Comparison of ENCODE assay signal across 12 cellular contexts in the genomic region with DNA sequence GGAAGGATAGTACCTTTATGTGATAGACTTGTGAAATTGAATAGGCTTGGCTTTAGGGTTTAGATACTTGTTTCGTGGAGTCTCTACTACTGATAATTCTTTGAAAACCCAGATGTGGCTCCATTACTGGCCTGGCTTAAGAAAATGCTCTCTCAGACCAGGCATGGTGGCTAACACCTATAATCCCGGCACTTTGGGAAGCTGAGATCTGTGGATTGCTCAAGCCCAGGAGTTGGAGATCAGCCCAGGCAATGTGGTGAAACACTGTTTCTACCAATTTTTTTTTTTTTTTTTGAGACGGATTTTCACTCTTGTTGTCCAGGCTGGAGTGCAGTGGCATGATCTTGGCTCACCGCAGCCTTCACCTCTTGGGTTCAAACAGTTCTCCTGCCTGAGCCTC. TPM values are rescaled to one million over a fixed set of nuclear protein-coding genes. Genes with fewer than 3 reads are reported as not detected.
DNase-seq lines count a peak whose midpoint lies in the region; ATAC-seq lines count a peak whose summit lies in the region.
"Had no signal": no experiment of that assay in that cellular context is flagged by ENCODE, and none has a peak within 500 bp of the region (broad histone marks: within the 10 kb centered on the region; RNA-seq: fewer than 3 reads in every experiment).

No MANE protein-coding gene starts in this region.

- peak overlapping the region; percentile 12 for H3K27ac ChIP-seq in temporal lobe (ENCODE audit: low read depth, low read length)

- ATAC-seq in left cardiac atrium, result peak; percentile 54 to 55
- no peak for ATAC-seq in HG02884 (IDR thresholded peaks at IDR 0.05; ENCODE audit: unreplicated experiment)
- ATAC-seq in HG02588 (IDR thresholded peaks at IDR 0.05; ENCODE audit: unreplicated experiment), result no peak

- peak; percentile 34 for DNase-seq in HCEC 1CT
- peak; percentile 94 for DNase-seq in amniotic epithelial cell (ENCODE audit: low read depth)
- DNase-seq in left cardiac atrium, result peak; percentile 61
- DNase-seq in NK-92 (lab: John Stamatoyannopoulos, UW; ENCODE audit: unreplicated experiment), result no peak
- DNase-seq: activated CD8-positive, alpha-beta memory T cell treated with anti-CD3 and anti-CD28 coated beads, Interleukin-2, amount 50 U/mL, for 48 hours; anterior cingulate cortex; NCI-H1092 treated with DMSO at 0.1 percent for 48 hours; NCI-H524 treated with DMSO at 0.1 percent for 48 hours; SHP77 had no signal

- intact Hi-C loops in left cardiac atrium (cut with DNase I), result no loop called here

RNA-seq across cellular contexts. Expression of a gene that starts 40.9 kb away (rescaled TPM):
- total RNA-seq in left cardiac atrium, result 10 to 100 TPM; 51.4 to 52.1 TPM
- total RNA-seq in temporal lobe, result 47.7 TPM

RNA-seq across cellular contexts. Expression of a gene that starts 41.2 kb away (rescaled TPM):
- total RNA-seq in left cardiac atrium (1 to 10 TPM; 2.9 to 3.9 TPM), temporal lobe (3.4 TPM)

RNA-seq across cellular contexts. Expression of a gene that starts 42.2 kb away (rescaled TPM):
- total RNA-seq in left cardiac atrium (100 to 1,000 TPM; 112 to 144 TPM), temporal lobe (17.9 TPM)

RNA-seq across cellular contexts. Expression of a gene that starts 42.6 kb away (rescaled TPM):
- total RNA-seq in left cardiac atrium (1 to 10 TPM; 7.4 to 9.3 TPM), temporal lobe (4.2 TPM)

Comparison
In these comparisons a context has a peak if more than half of its experiments do, and no peak if none do; other contexts are left out.
1. ATAC-seq: peak in left cardiac atrium (2 of 2); none in HG02884 (single experiment) and HG02588 (single experiment).